In the genomic region with DNA sequence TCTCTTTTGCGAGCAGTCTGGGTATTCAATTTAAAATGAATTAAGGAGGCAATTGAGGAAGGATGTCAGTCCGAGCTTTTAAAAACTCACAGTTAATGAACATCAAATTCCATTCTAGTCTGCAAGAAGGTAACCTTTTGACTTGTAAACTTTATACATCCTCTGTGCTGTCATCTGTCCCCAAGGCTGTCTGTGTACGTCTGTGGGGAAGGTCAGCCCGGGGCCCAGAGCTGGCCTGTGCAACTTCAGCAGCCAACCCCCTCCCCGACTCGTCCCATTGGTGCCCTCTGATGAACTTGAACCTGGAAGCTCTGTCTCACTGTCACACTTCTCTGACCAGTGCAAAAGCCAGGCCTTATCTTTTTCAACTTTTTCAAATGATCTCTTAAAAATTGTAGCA, we compare ENCODE assay signal across 25 cellular contexts.
"Had no signal": no experiment of that assay in that cellular context is flagged by ENCODE, and none has a peak within 500 bp of the region (broad histone marks: within the 10 kb centered on the region; RNA-seq: fewer than 3 reads in every experiment).

No MANE protein-coding gene starts in this region.

- H3K27me3 Mint-ChIP-seq: activated naive CD8-positive, alpha-beta T cell treated with anti-CD3 and anti-CD28 coated beads for 36 hours had no signal

- H3K4me3 Mint-ChIP-seq: activated naive CD4-positive, alpha-beta T cell treated with anti-CD3 and anti-CD28 coated beads, Interleukin-2, amount 10 ng/mL, durations not matched to agents 7 days and 5 days; activated naive CD8-positive, alpha-beta T cell treated with anti-CD3 and anti-CD28 coated beads for 36 hours; activated T-cell treated with anti-CD3 and anti-CD28 coated beads, Interleukin-2, amount 50 U/mL, for 72 hours; T-helper 17 cell; WTC11 had no signal

- ATAC-seq: activated T-cell treated with anti-CD3 and anti-CD28 coated beads, Interleukin-2, amount 50 U/mL, for 72 hours; Panc1; T-helper 17 cell; WTC11 had no signal

- H3K36me3 Mint-ChIP-seq: activated naive CD4-positive, alpha-beta T cell treated with anti-CD3 and anti-CD28 coated beads, Interleukin-2, amount 10 ng/mL, durations not matched to agents 7 days and 5 days; activated naive CD8-positive, alpha-beta T cell treated with anti-CD3 and anti-CD28 coated beads for 36 hours; WTC11 had no signal

- H3K4me3 ChIP-seq: MG63 had no signal

- H3K4me1 Mint-ChIP-seq: activated naive CD4-positive, alpha-beta T cell treated with anti-CD3 and anti-CD28 coated beads, Interleukin-2, amount 10 ng/mL, durations not matched to agents 7 days and 5 days; activated naive CD8-positive, alpha-beta T cell treated with anti-CD3 and anti-CD28 coated beads for 36 hours; T-helper 17 cell; WTC11 had no signal

- H3K27ac Mint-ChIP-seq: activated naive CD4-positive, alpha-beta T cell treated with anti-CD3 and anti-CD28 coated beads, Interleukin-2, amount 10 ng/mL, durations not matched to agents 7 days and 5 days; activated naive CD8-positive, alpha-beta T cell treated with anti-CD3 and anti-CD28 coated beads for 36 hours; activated T-cell treated with anti-CD3 and anti-CD28 coated beads, Interleukin-2, amount 50 U/mL, for 72 hours; activated T-helper 2 cell treated with anti-CD3 and anti-CD28 coated beads, Interferon-gamma antibody, Interleukin-2, Interleukin-4, amounts not matched to agents 10 μg/mL and 5 μg/mL and 100 μg/mL, durations not matched to agents 14 hours and 24 hours and 36 hours; T-helper 17 cell; WTC11 had no signal

- H3K27me3 ChIP-seq: MG63 had no signal

- DNase-seq: activated CD4-positive, alpha-beta T cell treated with anti-CD3 and anti-CD28 coated beads for 48 hours; activated CD4-positive, alpha-beta T cell treated with anti-CD3 and anti-CD28 coated beads, Interleukin-2, amount 50 U/mL, for 4 hours; activated CD4-positive, CD25-positive, alpha-beta regulatory T cell treated with anti-CD3 and anti-CD28 coated beads, Interleukin-2, amount 50 U/mL, for 72 hours; activated gamma-delta T cell treated with Interleukin-2 at 50 U/mL for 16 hours; activated naive CD4-positive, alpha-beta T cell treated with anti-CD3 and anti-CD28 coated beads, Interleukin-2, amount 10 ng/mL, durations not matched to agents 7 days and 5 days; activated naive CD8-positive, alpha-beta T cell treated with anti-CD3 and anti-CD28 coated beads for 36 hours; activated T-cell treated with anti-CD3 and anti-CD28 coated beads, Interleukin-2, amount 50 U/mL, for 72 hours; anterior cingulate cortex; MG63; MV-4-11; NCI-H1092 treated with DMSO at 0.1 percent for 48 hours; NCI-H1417 treated with DMSO at 0.1 percent for 48 hours; NCI-H1694; NCI-H2029; NCI-H2107; NCI-H2171 treated with DMSO at 0.1 percent for 48 hours; NCI-H226; NCI-H526; NCI-H82; SHP77; T-helper 17 cell; T-helper 9 cell had no signal

- H3K36me3 ChIP-seq: MG63 had no signal

- H3K9me3 Mint-ChIP-seq: activated naive CD4-positive, alpha-beta T cell treated with anti-CD3 and anti-CD28 coated beads, Interleukin-2, amount 10 ng/mL, durations not matched to agents 7 days and 5 days; activated naive CD8-positive, alpha-beta T cell treated with anti-CD3 and anti-CD28 coated beads for 36 hours; activated T-cell treated with anti-CD3 and anti-CD28 coated beads, Interleukin-2, amount 50 U/mL, for 72 hours; activated T-helper 2 cell treated with anti-CD3 and anti-CD28 coated beads, Interferon-gamma antibody, Interleukin-2, Interleukin-4, amounts not matched to agents 10 μg/mL and 5 μg/mL and 100 μg/mL, durations not matched to agents 14 hours and 24 hours and 36 hours had no signal
